ENCODE assay signal across 20 cellular contexts in genomic region chr7:129073204-129073603, GRCh38. TPM values are rescaled to one million over a fixed set of nuclear protein-coding genes. Genes with fewer than 3 reads are reported as not detected.
DNase-seq lines count a peak whose midpoint lies in the region; ATAC-seq, FAIRE-seq and TF ChIP-seq lines count a peak whose summit lies in the region.
"Had no signal": no experiment of that assay in that cellular context is flagged by ENCODE, and none has a peak within 500 bp of the region (broad histone marks: within the 10 kb centered on the region; RNA-seq: fewer than 3 reads in every experiment).

No MANE protein-coding gene starts in this region.

- FAIRE-seq in HepG2 (lab: Jason Lieb, UNC) (no peak), K562 (lab: Jason Lieb, UNC) (no peak)
- FAIRE-seq: H54 had no signal

- H4K20me1 ChIP-seq in HepG2 (ENCODE audit: insufficient read depth, low read length) (no peaks in the 10 kb centered on the region), K562 (replicated peaks; ENCODE audit: control insufficient read depth, insufficient read depth, low read length) (no peaks in the 10 kb centered on the region), neural progenitor cell (ENCODE audit: low read depth) (no peaks in the 10 kb centered on the region)

- H3K36me3 ChIP-seq in HepG2 (replicated peaks in 1 of 2; ENCODE audit: control insufficient read depth in 1 of 2, insufficient read depth in 2 of 2, low read length in 2 of 2) = no peaks in the 10 kb centered on the region
- no peaks in the 10 kb centered on the region for H3K36me3 ChIP-seq in right lobe of liver
- no peaks in the 10 kb centered on the region for H3K36me3 ChIP-seq in MG63
- no peaks in the 10 kb centered on the region for H3K36me3 ChIP-seq in K562 (ENCODE audit: control insufficient read depth, insufficient read depth, low read length)
- H3K36me3 ChIP-seq in upper lobe of left lung = no peaks in the 10 kb centered on the region
- H3K36me3 ChIP-seq in neural progenitor cell = no peaks in the 10 kb centered on the region
- no peaks in the 10 kb centered on the region for H3K36me3 ChIP-seq in CD4-positive, alpha-beta memory T cell (ENCODE audit: insufficient read depth, low read length)

- CTCF ChIA-PET in HepG2 (lab: Yijun Ruan, JAX; ENCODE audit: low intra/inter-chr PET ratio, low total read pairs) = no interaction called here
- CTCF ChIA-PET in K562 (lab: Yijun Ruan, JAX; ENCODE audit: low intra/inter-chr PET ratio) = no interaction called here
- CTCF ChIA-PET in CD4-positive, alpha-beta memory T cell (lab: Charles Lee; ENCODE audit: partially characterized antibody) = interaction anchor here (0.5 to 1.7 kb wide), 3 partner anchors 12 to 306 kb away, joined by 3 to 6 read pairs (median 3); no protein-coding TSS in a partner anchor

- POLR2A ChIA-PET in HepG2 (lab: Yijun Ruan, JAX) = interaction anchor here (1.4 kb wide), 1 partner anchor 19 kb away, joined by 4 read pairs; the partner anchor contains the start of gene TNPO3
- POLR2A ChIA-PET in K562 (lab: Yijun Ruan, JAX) = interaction anchor here (1.0 kb wide), 1 partner anchor 10 kb away, joined by 4 read pairs; no protein-coding TSS in a partner anchor
- POLR2A ChIA-PET in CD4-positive, alpha-beta memory T cell (lab: Charles Lee; ENCODE audit: partially characterized antibody) = no interaction called here

- TF ChIP-seq CTCF in HepG2 (CRISPR knock-in tag; IDR thresholded peaks at IDR 0.05) = no peak
- no peak for TF ChIP-seq CTCF in right lobe of liver (IDR thresholded peaks at IDR 0.05)
- TF ChIP-seq CTCF in K562 (IDR thresholded peaks at IDR 0.05 in 2 of 3, conservative IDR thresholded peaks at IDR 0.05 in 1 of 3; ENCODE audit: insufficient read depth in 2 of 3, low read depth in 1 of 3, low read length in 3 of 3) = no peak
- TF ChIP-seq CTCF in upper lobe of left lung (IDR thresholded peaks at IDR 0.05) = no peak
- no peak for TF ChIP-seq CTCF in neural progenitor cell (IDR thresholded peaks at IDR 0.05)

- H3K4me1 ChIP-seq in HepG2 (ENCODE audit: insufficient read depth, low read length) (0 out of 2 replicates have a peak, but pooled peaks cover 9% of the 10 kb centered on the region), right lobe of liver (no peaks in the 10 kb centered on the region), K562 (replicated peaks in 1 of 2; ENCODE audit: control insufficient read depth in 2 of 2, insufficient read depth in 2 of 2, low read length in 2 of 2) (peaks cover 1 to 2% of the 10 kb centered on the region in 2 experiments; a peak in 3 of 5 replicates), upper lobe of left lung (peaks cover 0 to 4% (median 0%) of the 10 kb centered on the region in 4 donors), neural progenitor cell (no peaks in the 10 kb centered on the region)
- H3K4me1 ChIP-seq in CD4-positive, alpha-beta memory T cell (ENCODE audit: insufficient read depth, low read length) = no peaks in the 10 kb centered on the region
- H3K4me1 ChIP-seq: Caco-2 had no signal

- H3K4me1 Mint-ChIP-seq in neural progenitor cell = no peaks in the 10 kb centered on the region
- peaks cover 0 to 3% (median 0%) of the 10 kb centered on the region in 4 donors for H3K4me1 Mint-ChIP-seq in CD4-positive, alpha-beta memory T cell

- 81% methylated on average over 1 of the region's 1 CpG for WGBS in HepG2 (ENCODE audit: low lambda C conversion rate)
- 100% methylated on average over 1 of the region's 1 CpG for WGBS in right lobe of liver (ENCODE audit: insufficient coverage, low coverage, low lambda C conversion rate, missing lambda C conversion rate)
- WGBS in K562 (ENCODE audit: insufficient coverage, low coverage, missing lambda C conversion rate) = 78% methylated on average over 1 of the region's 1 CpG
- WGBS in upper lobe of left lung, 2 donors = 97% methylated on average over 1 of the region's 1 CpG

- peaks cover 4% of the 10 kb centered on the region for H3F3A ChIP-seq in neural progenitor cell (ENCODE audit: low read depth)

- in situ Hi-C loops in HepG2 (cut with HindIII; ENCODE audit: extremely low pct_ligation_motif_present, low pct_unique_long_range_greater_than_20kb) = no loop called here
- in situ Hi-C loops in K562 (cut with MboI) = no loop called here

- no peak for DNase-seq in HepG2 (ENCODE audit: low spot score)
- DNase-seq in right lobe of liver = no peak
- DNase-seq in MG63 = peak; percentile 54
- DNase-seq in K562 (ENCODE audit: extremely low read depth in 1 of 4, low spot score in 3 of 4) = no peak
- no peak for DNase-seq in upper lobe of left lung
- no peak for DNase-seq in neural progenitor cell (ENCODE audit: low spot score)
- DNase-seq in activated naive CD4-positive, alpha-beta T cell (lab: John Stamatoyannopoulos, UW) = no peak
- DNase-seq in CD4-positive, alpha-beta memory T cell = no peak
- DNase-seq: Caco-2, DND-41, NCI-H1048, NCI-H1417 treated with DMSO at 0.1 percent for 48 hours, NCI-H187, NCI-H446, NCI-H526, PC-3, Right ventricle myocardium superior had no signal

- BruUV-seq in HepG2 (replicated peaks; lab: Mats Ljungman, UMichigan) = no TSS peak
- BruUV-seq in K562 (replicated peaks; lab: Mats Ljungman, UMichigan) = no TSS peak

- no peaks in the 10 kb centered on the region for H3K36me3 Mint-ChIP-seq in neural progenitor cell
- H3K36me3 Mint-ChIP-seq in CD4-positive, alpha-beta memory T cell = no peaks in the 10 kb centered on the region

- peaks cover 2% of the 10 kb centered on the region for H3K9me3 Mint-ChIP-seq in neural progenitor cell
- H3K9me3 Mint-ChIP-seq in CD4-positive, alpha-beta memory T cell = peaks cover 0 to 2% (median 0%) of the 10 kb centered on the region in 8 donors

- intact Hi-C loops in HepG2 (cut with micrococcal nuclease; ENCODE audit: unreplicated experiment) = no loop called here
- intact Hi-C loops in right lobe of liver (cut with DNase I) = no loop called here
- intact Hi-C loops in K562 (cut with micrococcal nuclease) = no loop called here
- intact Hi-C loops in CD4-positive, alpha-beta memory T cell (cut with micrococcal nuclease) = no loop called here

- H3K9ac ChIP-seq in HepG2 (ENCODE audit: insufficient read depth, low read depth, low read length) (no peak overlapping the region), K562 (ENCODE audit: insufficient read depth in 1 of 2, low read depth in 2 of 2, low read length in 2 of 2) (no peak overlapping the region), neural progenitor cell (no peak overlapping the region)

- H3K27me3 ChIP-seq in HepG2 (ENCODE audit: control insufficient read depth in 1 of 2, insufficient read depth in 2 of 2, low read length in 2 of 2) (peaks cover 0 to 5% of the 10 kb centered on the region in 2 experiments; a peak in 1 of 5 replicates), right lobe of liver (no peaks in the 10 kb centered on the region), MG63 (no peaks in the 10 kb centered on the region), K562 (ENCODE audit: control insufficient read depth in 2 of 2, insufficient read depth in 2 of 2, low read length in 2 of 2) (no peaks in the 10 kb centered on the region), upper lobe of left lung (no peaks in the 10 kb centered on the region), neural progenitor cell (no peaks in the 10 kb centered on the region)
- H3K27me3 ChIP-seq in CD4-positive, alpha-beta memory T cell (ENCODE audit: insufficient read depth, low read length) = no peaks in the 10 kb centered on the region

- ATAC-seq in HepG2 = no peak
- ATAC-seq in right lobe of liver = no peak
- ATAC-seq in K562 = no peak
- no peak for ATAC-seq in upper lobe of left lung (ENCODE audit: low FRiP score in 2 of 2)
- ATAC-seq: PC-3 had no signal

- TF ChIP-seq RAD21 in HepG2 (CRISPR knock-in tag; IDR thresholded peaks at IDR 0.05) = no peak
- no peak for TF ChIP-seq RAD21 in K562 (CRISPR knock-in tag; conservative IDR thresholded peaks at IDR 0.05 in 1 of 2, IDR thresholded peaks at IDR 0.05 in 1 of 2)

- TF ChIP-seq EP300 in HepG2 (IDR thresholded peaks at IDR 0.05; ENCODE audit: low read depth in 2 of 2, low read length in 2 of 2) = no peak
- TF ChIP-seq EP300 in HepG2 (CRISPR knock-in tag; IDR thresholded peaks at IDR 0.05; ENCODE audit: borderline replicate concordance) = no peak
- TF ChIP-seq EP300 in K562 (IDR thresholded peaks at IDR 0.05; ENCODE audit: low read length) = no peak
- TF ChIP-seq EP300 in upper lobe of left lung (IDR thresholded peaks at IDR 0.05) = no peak

- H3K79me2 ChIP-seq in HepG2 (ENCODE audit: insufficient read depth, low read length) (no peaks in the 10 kb centered on the region), K562 (ENCODE audit: control insufficient read depth, insufficient read depth, low read length) (no peaks in the 10 kb centered on the region), neural progenitor cell (ENCODE audit: low read depth) (no peaks in the 10 kb centered on the region)

- no peaks in the 10 kb centered on the region for H3K9me3 ChIP-seq in HepG2 (ENCODE audit: low read length)
- H3K9me3 ChIP-seq in right lobe of liver = no peaks in the 10 kb centered on the region
- H3K9me3 ChIP-seq in MG63 = no peaks in the 10 kb centered on the region
- H3K9me3 ChIP-seq in K562 (replicated peaks; ENCODE audit: control insufficient read depth, insufficient read depth, low read depth, low read length) = no peaks in the 10 kb centered on the region
- no peaks in the 10 kb centered on the region for H3K9me3 ChIP-seq in upper lobe of left lung
- H3K9me3 ChIP-seq in neural progenitor cell (ENCODE audit: low read depth) = no peaks in the 10 kb centered on the region
- no peaks in the 10 kb centered on the region for H3K9me3 ChIP-seq in CD4-positive, alpha-beta memory T cell (ENCODE audit: control insufficient read depth in 1 of 2, low read length in 2 of 2)

- H3K4me3 Mint-ChIP-seq in neural progenitor cell = no peak overlapping the region
- no peak overlapping the region for H3K4me3 Mint-ChIP-seq in CD4-positive, alpha-beta memory T cell
- H3K4me3 Mint-ChIP-seq: B cell had no signal

- TF ChIP-seq POLR2A in HepG2 (IDR thresholded peaks at IDR 0.05; ENCODE audit: insufficient read depth in 1 of 2, low read depth in 2 of 2, low read length in 2 of 2) (no peak), right lobe of liver (IDR thresholded peaks at IDR 0.05) (no peak), K562 (conservative IDR thresholded peaks at IDR 0.05) (no peak), upper lobe of left lung (IDR thresholded peaks at IDR 0.05) (no peak)

- peak overlapping the region; percentile 62 for H3K4me2 ChIP-seq in HepG2 (ENCODE audit: low read depth, low read length)
- no peak overlapping the region for H3K4me2 ChIP-seq in K562 (ENCODE audit: insufficient read depth, low read length)
- H3K4me2 ChIP-seq in neural progenitor cell = no peak overlapping the region

- H3K27ac ChIP-seq in HepG2 (ENCODE audit: extremely low read length, insufficient read depth, low read length) (no peak overlapping the region), right lobe of liver (no peak overlapping the region), K562 (ENCODE audit: extremely low read depth, low read depth, low read length) (no peak overlapping the region), upper lobe of left lung (peak overlapping the region; percentile 27 to 79 (median 46)), neural progenitor cell (no peak overlapping the region)
- no peak overlapping the region for H3K27ac ChIP-seq in CD4-positive, alpha-beta memory T cell (ENCODE audit: low read depth, low read length)
- H3K27ac ChIP-seq: SK-N-MC had no signal

- H3K27ac Mint-ChIP-seq in neural progenitor cell = no peak overlapping the region
- no peak overlapping the region for H3K27ac Mint-ChIP-seq in CD4-positive, alpha-beta memory T cell
- H3K27ac Mint-ChIP-seq: B cell had no signal

- no peaks in the 10 kb centered on the region for H3K27me3 Mint-ChIP-seq in neural progenitor cell (ENCODE audit: insufficient read depth, low read depth)
- peaks cover 6 to 16% of the 10 kb centered on the region in 2 donors for H3K27me3 Mint-ChIP-seq in CD4-positive, alpha-beta memory T cell

- H3K4me3 ChIP-seq in HepG2 (replicated peaks in 1 of 3; ENCODE audit: insufficient read depth in 1 of 3, low read depth in 2 of 3, low read length in 3 of 3) = no peak overlapping the region
- H3K4me3 ChIP-seq in right lobe of liver = no peak overlapping the region
- H3K4me3 ChIP-seq in MG63 = no peak overlapping the region
- H3K4me3 ChIP-seq in K562 = no peak overlapping the region
- no peak overlapping the region for H3K4me3 ChIP-seq in upper lobe of left lung
- H3K4me3 ChIP-seq in neural progenitor cell = no peak overlapping the region
- no peak overlapping the region for H3K4me3 ChIP-seq in CD4-positive, alpha-beta memory T cell (ENCODE audit: low read length in 2 of 2)
- H3K4me3 ChIP-seq: SK-N-MC had no signal

- H2AFZ ChIP-seq in HepG2 (ENCODE audit: low read length) = no peak overlapping the region
- H2AFZ ChIP-seq in K562 (ENCODE audit: low read depth, low read length) = peak overlapping the region; percentile 43; the same call in 1 of the 2 replicates
- H2AFZ ChIP-seq in neural progenitor cell (replicated peaks) = no peak overlapping the region

- no peaks in the 10 kb centered on the region for H3K9me1 ChIP-seq in K562 (ENCODE audit: control insufficient read depth, insufficient read depth, low read length)

RNA-seq across cellular contexts. Expression of gene TNPO3, which starts 18.3 kb away (rescaled TPM):
- total RNA-seq in HepG2 (2016; rRNA removed; fragmentation: Illumina TruSeq; extraction: Trizol) = 44.6 and 61.5 TPM in 2 replicates
- total RNA-seq in HepG2 (2016; cell fraction: cytosol; rRNA removed; fragmentation: Illumina TruSeq; extraction: Trizol; ENCODE audit: low read depth) = 14.8 and 16.2 TPM in 2 replicates
- 44.0 and 55.4 TPM in 2 replicates for total RNA-seq in HepG2 (2016; cell fraction: insoluble cytoplasmic fraction; rRNA removed; fragmentation: Illumina TruSeq; extraction: Trizol)
- total RNA-seq in HepG2 (2016; cell fraction: membrane; rRNA removed; fragmentation: Illumina TruSeq; extraction: Trizol) = 20.9 and 21.8 TPM in 2 replicates
- 29.8 and 32.3 TPM in 2 replicates for total RNA-seq in HepG2 (2016; cell fraction: nucleus; rRNA removed; fragmentation: Illumina TruSeq; extraction: Trizol)
- polyA plus RNA-seq in HepG2 (2011; rRNA removed) = 22.1 and 23.8 TPM in 2 replicates
- 18.9 and 23.0 TPM in 2 replicates for polyA plus RNA-seq in HepG2 (2011; cell fraction: cytosol; rRNA removed)
- polyA plus RNA-seq in HepG2 (2011; cell fraction: nucleus; rRNA removed) = 28.9 and 32.0 TPM in 2 replicates
- 24.4 and 25.7 TPM in 2 replicates for polyA plus RNA-seq in HepG2 (2012)
- polyA plus RNA-seq in HepG2 (2016; cell fraction: cytosol; fragmentation: Illumina TruSeq; extraction: Trizol; ENCODE audit: low read depth) = 2.0 and 2.3 TPM in 2 replicates
- polyA plus RNA-seq in HepG2 (2016; cell fraction: insoluble cytoplasmic fraction; fragmentation: Illumina TruSeq; extraction: Trizol; ENCODE audit: low read depth) = 38.1 and 39.8 TPM in 2 replicates
- 6.9 and 8.1 TPM in 2 replicates for polyA plus RNA-seq in HepG2 (2016; cell fraction: membrane; fragmentation: Illumina TruSeq; extraction: Trizol; ENCODE audit: low read depth)
- polyA plus RNA-seq in HepG2 (2016; cell fraction: nucleus; fragmentation: Illumina TruSeq; extraction: Trizol; ENCODE audit: insufficient read depth, low read depth) = 26.3 and 27.2 TPM in 2 replicates
- polyA minus RNA-seq in HepG2 (2011; rRNA and poly(A)+ RNA removed; ENCODE audit: low replicate concordance) = 49.1 and 105 TPM in 2 replicates
- 24.7 and 27.5 TPM in 2 replicates for polyA minus RNA-seq in HepG2 (2011; cell fraction: cytosol; rRNA and poly(A)+ RNA removed)
- polyA minus RNA-seq in HepG2 (2011; cell fraction: nucleus; rRNA and poly(A)+ RNA removed) = 42.5 and 58.9 TPM in 2 replicates
- total RNA-seq in right lobe of liver = 10 to 100 TPM; 15.2 to 30.2 (median 22.2) TPM
- total RNA-seq in MG63 (2014; rRNA removed; shearing (Covaris generic); ENCODE audit: low replicate concordance) = 23.9 and 24.5 TPM in 2 replicates
- total RNA-seq in K562 (2011; cell fraction: chromatin; rRNA removed; ENCODE audit: low replicate concordance) = 125 and 155 TPM in 2 replicates
- 66.7 and 71.2 TPM in 2 replicates for total RNA-seq in K562 (2011; cell fraction: nucleolus; rRNA removed)
- total RNA-seq in K562 (2011; cell fraction: nucleoplasm; rRNA removed) = 79.6 and 84.8 TPM in 2 replicates
- total RNA-seq in K562 (2014; rRNA removed) = 97.4 and 108 TPM in 2 replicates
- total RNA-seq in K562 (2014; rRNA removed; fragmentation: Illumina TruSeq; extraction: Trizol) = 110 and 113 TPM in 2 replicates
- 112 and 120 TPM in 2 replicates for total RNA-seq in K562 (2015; rRNA removed; fragmentation: Illumina TruSeq; extraction: Trizol)
- 111 and 118 TPM in 2 replicates for total RNA-seq in K562 (2021)
- 92.3 and 125 TPM in 2 replicates for polyA plus RNA-seq in K562 (2011; rRNA removed)
- polyA plus RNA-seq in K562 (2011; cell fraction: cytosol; rRNA removed) = 91.4 and 102 TPM in 2 replicates
- polyA plus RNA-seq in K562 (2011; cell fraction: nucleus; rRNA removed) = 131 and 151 TPM in 2 replicates
- 89.9 and 94.1 TPM in 2 replicates for polyA plus RNA-seq in K562 (2012)
- polyA plus RNA-seq in K562 (2014; fragmentation: Illumina TruSeq; extraction: Trizol) = 123 and 124 TPM in 2 replicates
- polyA plus RNA-seq in K562 (2014; fragmentation: Nextera tagmentation; extraction: Ambion mirVana) = 10 to 100 TPM; 35.8 to 46.0 TPM
- 87.2 and 93.9 TPM in 2 replicates for polyA plus RNA-seq in K562 (2014; rRNA removed)
- 177 and 236 TPM in 2 replicates for polyA minus RNA-seq in K562 (2011; rRNA and poly(A)+ RNA removed)
- polyA minus RNA-seq in K562 (2011; cell fraction: cytosol; rRNA and poly(A)+ RNA removed) = 67.4 and 93.8 TPM in 2 replicates
- polyA minus RNA-seq in K562 (2011; cell fraction: nucleus; rRNA and poly(A)+ RNA removed) = 61.0 and 114 TPM in 2 replicates
- total RNA-seq in upper lobe of left lung = 10 to 100 TPM; 21.6 to 37.7 (median 33.0) TPM
- total RNA-seq in neural progenitor cell (ENCODE audit: low replicate concordance) = 88.2 and 96.2 TPM in 2 replicates
- 10 to 100 TPM; 41.7 to 44.5 TPM for total RNA-seq in CD4-positive, alpha-beta memory T cell
- 10 to 100 TPM; 34.4 to 41.1 TPM for polyA plus RNA-seq in CD4-positive, alpha-beta memory T cell

Comparison
In these comparisons a context has a peak if more than half of its experiments do, and no peak if none do; other contexts are left out.
1. H3K27ac ChIP-seq: peak in upper lobe of left lung (4 of 4); none in HepG2 (single experiment), right lobe of liver (0 of 3), K562 (single experiment), neural progenitor cell (single experiment) and CD4-positive, alpha-beta memory T cell (single experiment).
2. Of the 241 proteins assayed by ChIP-seq in both HepG2 and K562: peak only in HepG2: none; only in K562: MAFG; in both: MAFF and MAFK; in neither: 238.